1 cellular context compared by ENCODE assay signal in the genomic region with DNA sequence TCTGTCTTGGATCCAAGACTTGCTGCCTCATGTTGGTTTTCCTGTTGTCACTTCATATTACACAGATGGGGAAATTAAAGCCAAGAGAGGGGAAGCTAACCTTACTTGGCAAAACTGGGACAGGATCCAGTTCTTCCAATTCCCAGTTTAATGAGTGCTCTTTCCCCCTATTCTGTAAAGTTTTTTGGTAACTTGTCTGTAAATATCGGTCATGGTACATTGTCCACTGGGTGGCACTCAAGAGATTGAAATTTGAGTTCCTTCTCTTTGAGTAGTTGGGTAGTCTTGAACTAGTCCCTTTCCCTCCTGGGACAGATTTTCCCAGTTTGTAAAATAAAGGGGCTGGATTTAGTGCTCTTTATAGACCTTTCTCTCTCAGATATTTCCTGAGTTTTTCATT.
TF ChIP-seq lines count a peak whose summit lies in the region.

No MANE protein-coding gene starts in this region.

TF ChIP-seq in WTC11, 78 proteins besides CTCF, POLR2A, EP300 and RAD21 (continued from another document):
- TF ChIP-seq, protein P1, sequence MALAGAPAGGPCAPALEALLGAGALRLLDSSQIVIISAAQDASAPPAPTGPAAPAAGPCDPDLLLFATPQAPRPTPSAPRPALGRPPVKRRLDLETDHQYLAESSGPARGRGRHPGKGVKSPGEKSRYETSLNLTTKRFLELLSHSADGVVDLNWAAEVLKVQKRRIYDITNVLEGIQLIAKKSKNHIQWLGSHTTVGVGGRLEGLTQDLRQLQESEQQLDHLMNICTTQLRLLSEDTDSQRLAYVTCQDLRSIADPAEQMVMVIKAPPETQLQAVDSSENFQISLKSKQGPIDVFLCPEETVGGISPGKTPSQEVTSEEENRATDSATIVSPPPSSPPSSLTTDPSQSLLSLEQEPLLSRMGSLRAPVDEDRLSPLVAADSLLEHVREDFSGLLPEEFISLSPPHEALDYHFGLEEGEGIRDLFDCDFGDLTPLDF (CRISPR knock-in tag; IDR thresholded peaks at IDR 0.05): no peak
- no peak for TF ChIP-seq CREB1 (CRISPR knock-in tag; IDR thresholded peaks at IDR 0.05)
